Comparison of ENCODE assay signal across 12 cellular contexts in genomic region chr4:86653237-86653865, GRCh38. TPM values are rescaled to one million over a fixed set of nuclear protein-coding genes. Genes with fewer than 3 reads are reported as not detected.
DNase-seq lines count a peak whose midpoint lies in the region; ATAC-seq and TF ChIP-seq lines count a peak whose summit lies in the region.
"Had no signal": no experiment of that assay in that cellular context is flagged by ENCODE, and none has a peak within 500 bp of the region (broad histone marks: within the 10 kb centered on the region; RNA-seq: fewer than 3 reads in every experiment).

No MANE protein-coding gene starts in this region.

- H3K36me3 ChIP-seq in BJ (ENCODE audit: control insufficient read depth, insufficient read depth, low read length) = no peaks in the 10 kb centered on the region; the same call in 1 of the 2 replicates
- H3K36me3 ChIP-seq in iPS DF 6.9 (ENCODE audit: control insufficient read depth, insufficient read depth, low read length) = no peaks in the 10 kb centered on the region
- H3K36me3 ChIP-seq in vagina = peaks cover 0 to 4% of the 10 kb centered on the region in 2 donors

- H3K9me3 ChIP-seq in iPS DF 6.9 (ENCODE audit: control insufficient read depth, insufficient read depth, low read length) = no peaks in the 10 kb centered on the region; the same call in 1 of the 2 replicates
- H3K9me3 ChIP-seq in vagina = peaks cover 7% of the 10 kb centered on the region

- peaks cover 6% of the 10 kb centered on the region for H3K27me3 Mint-ChIP-seq in WTC11 (ENCODE audit: low read depth)

- H3K36me3 Mint-ChIP-seq in WTC11 = peaks cover 90% of the 10 kb centered on the region
- H3K36me3 Mint-ChIP-seq: IgD-negative memory B cell had no signal

- intact Hi-C loops in vagina (cut with DNase I) = no loop called here

- no peak overlapping the region for H3K27ac ChIP-seq in iPS DF 6.9 (ENCODE audit: low read length)
- no peak overlapping the region for H3K27ac ChIP-seq in vagina

- POLR2A ChIA-PET in BJ (lab: Charles Lee) (no interaction called here), WTC11 (lab: Charles Lee) (no interaction called here)

- peaks cover 86% of the 10 kb centered on the region for H3K9me3 Mint-ChIP-seq in WTC11

- H3K4me3 Mint-ChIP-seq in WTC11 = no peak overlapping the region
- H3K4me3 Mint-ChIP-seq: IgD-negative memory B cell; naive thymus-derived CD4-positive, alpha-beta T cell had no signal

- H3K4me1 Mint-ChIP-seq in WTC11 = no peaks in the 10 kb centered on the region
- H3K4me1 Mint-ChIP-seq: IgD-negative memory B cell; naive thymus-derived CD4-positive, alpha-beta T cell had no signal

- no peak overlapping the region for H3K27ac Mint-ChIP-seq in WTC11
- H3K27ac Mint-ChIP-seq: IgD-negative memory B cell; naive thymus-derived CD4-positive, alpha-beta T cell had no signal

- no CpG with 5 or more reads among the region's 4 CpGs for WGBS in iPS DF 6.9 (ENCODE audit: insufficient coverage, insufficient read length)

- H3K4me1 ChIP-seq in iPS DF 6.9 (ENCODE audit: control insufficient read depth, insufficient read depth, low read length) = no peaks in the 10 kb centered on the region; the same call in 1 of the 2 replicates
- no peaks in the 10 kb centered on the region for H3K4me1 ChIP-seq in vagina
- H3K4me1 ChIP-seq: HAP-1 had no signal

- H3K27me3 ChIP-seq in BJ (ENCODE audit: control insufficient read depth, insufficient read depth, low read length) (no peaks in the 10 kb centered on the region), iPS DF 6.9 (ENCODE audit: control insufficient read depth, insufficient read depth, low read length) (no peaks in the 10 kb centered on the region), vagina (no peaks in the 10 kb centered on the region)

- ATAC-seq in WTC11 (no peak), GM18505 (IDR thresholded peaks at IDR 0.05; ENCODE audit: unreplicated experiment) (no peak), GM19023 (IDR thresholded peaks at IDR 0.05; ENCODE audit: unreplicated experiment) (no peak), GM18861 (IDR thresholded peaks at IDR 0.05; ENCODE audit: unreplicated experiment) (no peak)
- ATAC-seq: naive thymus-derived CD4-positive, alpha-beta T cell had no signal

- DNase-seq in BJ (ENCODE audit: low read depth) (no peak), GM20000 (ENCODE audit: low spot score) (no peak), WTC11 (ENCODE audit: low spot score) (peak; percentile 40), iPS DF 6.9 (ENCODE audit: low read depth, low spot score) (peak; percentile 7), vagina (ENCODE audit: extremely low spot score in 2 of 2) (no peak)
- DNase-seq: activated gamma-delta T cell treated with Interleukin-2 at 50 U/mL for 16 hours; naive thymus-derived CD4-positive, alpha-beta T cell had no signal

- TF ChIP-seq POLR2A in GM18505 (IDR thresholded peaks at IDR 0.05; ENCODE audit: borderline replicate concordance, extremely low read depth, insufficient read depth, insufficient read length) = no peak
- TF ChIP-seq POLR2A in vagina (IDR thresholded peaks at IDR 0.05) = no peak

- peak; percentile 25; the same call in 1 of the 2 replicates for TF ChIP-seq CTCF in BJ (IDR thresholded peaks at IDR 0.05; ENCODE audit: insufficient read depth, low read depth, low read length)
- peak; percentile 10 for TF ChIP-seq CTCF in GM20000 (IDR thresholded peaks at IDR 0.05; ENCODE audit: extremely low read depth, missing control alignments)
- peak; percentile 78 for TF ChIP-seq CTCF in WTC11 (IDR thresholded peaks at IDR 0.05)
- TF ChIP-seq CTCF in vagina (IDR thresholded peaks at IDR 0.05) = no peak

- H3K4me3 ChIP-seq in BJ (ENCODE audit: low read depth, low read length) (no peak overlapping the region), iPS DF 6.9 (ENCODE audit: low read length) (no peak overlapping the region), vagina (no peak overlapping the region)
- H3K4me3 ChIP-seq: HAP-1 had no signal

- CTCF ChIA-PET in BJ (lab: Yijun Ruan, JAX) (no interaction called here), WTC11 (lab: Charles Lee) (interaction anchor here (0.6 to 2.0 kb wide), 9 partner anchors 10 to 1127 kb away, joined by 3 to 17 read pairs (median 3); no protein-coding TSS in a partner anchor)

TF ChIP-seq in WTC11, 78 proteins besides CTCF, POLR2A, EP300 and RAD21:
- TF ChIP-seq ZNF425 (CRISPR knock-in tag; conservative IDR thresholded peaks at IDR 0.05) = peak; percentile 97
- TF ChIP-seq ZNF671 (CRISPR knock-in tag; IDR thresholded peaks at IDR 0.05) = no peak
- TF ChIP-seq AFF4 (CRISPR knock-in tag; IDR thresholded peaks at IDR 0.05; ENCODE audit: borderline replicate concordance) = no peak
- no peak for TF ChIP-seq SP1 (CRISPR knock-in tag; conservative IDR thresholded peaks at IDR 0.05)

RNA-seq across cellular contexts. Expression of gene PTPN13, which starts 59.2 kb away (rescaled TPM):
- polyA plus RNA-seq in BJ (2011; rRNA removed) = 19.4 and 38.4 TPM in 2 replicates
- polyA minus RNA-seq in BJ (2011; rRNA and poly(A)+ RNA removed) = 39.9 and 50.2 TPM in 2 replicates
- 42.5 to 49.7 TPM (median 44.0 TPM) in 3 replicates for total RNA-seq in WTC11 (2021)
- 66.3 TPM for total RNA-seq in vagina
- polyA plus RNA-seq: IgD-negative memory B cell; naive thymus-derived CD4-positive, alpha-beta T cell had no signal

Comparison
In these comparisons a context has a peak if more than half of its experiments do, and no peak if none do; other contexts are left out.
1. DNase-seq: peak in WTC11 (single experiment) and iPS DF 6.9 (single experiment); none in BJ (single experiment), GM20000 (single experiment) and vagina (0 of 2).
2. CTCF ChIP-seq: peak in BJ (single experiment), GM20000 (single experiment) and WTC11 (single experiment); none in vagina (0 of 3).